In genomic region chr12:123530683-123531082, GRCh38 we compare ENCODE assay signal across 1 cellular context.
TF ChIP-seq lines count a peak whose summit lies in the region.

No MANE protein-coding gene starts in this region.

TF ChIP-seq in IMR-90, 13 proteins besides CTCF, POLR2A, EP300 and RAD21:
- TF ChIP-seq CHD1 (IDR thresholded peaks at IDR 0.05; ENCODE audit: low read depth, low read length) (no peak), CEBPB (IDR thresholded peaks at IDR 0.05; ENCODE audit: low read depth, low read length) (no peak), MAFK (IDR thresholded peaks at IDR 0.05; ENCODE audit: low read depth, low read length) (no peak), FOS (IDR thresholded peaks at IDR 0.05; ENCODE audit: low read depth, low read length) (no peak), USF2 (IDR thresholded peaks at IDR 0.05; ENCODE audit: low read depth, low read length) (no peak), ELK1 (IDR thresholded peaks at IDR 0.05; ENCODE audit: borderline replicate concordance, low read depth, low read length) (no peak), MAZ (IDR thresholded peaks at IDR 0.05; ENCODE audit: borderline replicate concordance, low read depth, low read length) (no peak), RCOR1 (IDR thresholded peaks at IDR 0.05; ENCODE audit: insufficient replicate concordance, low read length) (no peak), NFE2L2 (IDR thresholded peaks at IDR 0.05; ENCODE audit: low read depth, low read length) (no peak), MXI1 (IDR thresholded peaks at IDR 0.05; ENCODE audit: borderline replicate concordance, low read depth, low read length) (no peak), SMC3 (IDR thresholded peaks at IDR 0.05; ENCODE audit: low read depth, low read length) (no peak), RFX5 (IDR thresholded peaks at IDR 0.05; ENCODE audit: low read depth, low read length) (no peak), BHLHE40 (IDR thresholded peaks at IDR 0.05; ENCODE audit: low read depth, low read length) (no peak)
